In the genomic region with DNA sequence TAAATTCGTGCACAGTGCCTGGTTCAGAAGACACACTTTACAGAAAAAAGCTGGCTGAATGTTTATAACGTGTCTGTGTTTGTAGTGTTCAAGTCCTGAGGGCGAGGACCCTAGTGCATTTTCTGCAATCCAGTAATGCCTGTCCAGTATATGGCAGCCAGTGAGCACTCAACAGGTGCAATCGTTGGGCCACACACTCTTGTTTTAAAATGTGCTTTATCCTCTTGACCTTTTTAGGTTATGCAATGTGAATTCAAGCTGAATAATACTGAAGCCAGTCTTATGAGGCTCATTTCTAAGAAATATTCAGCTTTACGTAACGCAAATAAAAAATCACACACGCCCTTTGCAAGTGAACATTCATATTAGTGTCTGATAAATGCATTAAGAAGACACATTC, we compare ENCODE assay signal across 8 cellular contexts. TPM values are rescaled to one million over a fixed set of nuclear protein-coding genes. Genes with fewer than 3 reads are reported as not detected.
DNase-seq lines count a peak whose midpoint lies in the region; ATAC-seq and TF ChIP-seq lines count a peak whose summit lies in the region.

No MANE protein-coding gene starts in this region.

- H3K79me2 ChIP-seq in MM.1S (ENCODE audit: low read length): peaks cover 4% of the 10 kb centered on the region; the same call in 1 of the 2 replicates

- H3K27ac ChIP-seq in MM.1S (ENCODE audit: low read length) (no peak overlapping the region), coronary artery (peak overlapping the region; percentile 95 to 98)

- no peaks in the 10 kb centered on the region for H3K9me3 ChIP-seq in MM.1S (replicated peaks; ENCODE audit: insufficient read depth, low read length)

- H3K27me3 ChIP-seq in MM.1S (replicated peaks; ENCODE audit: insufficient read depth, low read length): no peaks in the 10 kb centered on the region

- peak overlapping the region; percentile 62 for H3K4me2 ChIP-seq in MM.1S (ENCODE audit: low read depth, low read length)

- H2AFZ ChIP-seq in MM.1S (ENCODE audit: low read length): peak overlapping the region; percentile 80

- peaks cover 0 to 8% of the 10 kb centered on the region in 2 donors for H3K36me3 Mint-ChIP-seq in CD14-positive monocyte
- peaks cover 5% of the 10 kb centered on the region for H3K36me3 Mint-ChIP-seq in neural crest cell (ENCODE audit: low read depth)

- H3K4me3 ChIP-seq in MM.1S (ENCODE audit: low read length) (peak overlapping the region; percentile 80), coronary artery (peak overlapping the region; percentile 97)

- peak overlapping the region in 5 of 7 donors; percentile 65 to 87 (median 78) for H3K27ac Mint-ChIP-seq in CD14-positive monocyte
- H3K27ac Mint-ChIP-seq in neural crest cell (ENCODE audit: unreplicated experiment): no peak overlapping the region

- H4K20me1 ChIP-seq in MM.1S (ENCODE audit: insufficient read depth, low read length): no peaks in the 10 kb centered on the region

- H3K9me3 Mint-ChIP-seq in CD14-positive monocyte: peaks cover 0 to 4% (median 0%) of the 10 kb centered on the region in 7 donors
- no peaks in the 10 kb centered on the region for H3K9me3 Mint-ChIP-seq in neural crest cell

- 0 out of 2 replicates have a peak, but pooled peaks cover 5% of the 10 kb centered on the region for H3K4me1 ChIP-seq in MM.1S (ENCODE audit: low read length)

- TF ChIP-seq CTCF in CD14-positive monocyte (IDR thresholded peaks at IDR 0.05): no peak
- no peak for TF ChIP-seq CTCF in MM.1S (IDR thresholded peaks at IDR 0.05; ENCODE audit: low read length)
- no peak for TF ChIP-seq CTCF in coronary artery (IDR thresholded peaks at IDR 0.05)
- no peak for TF ChIP-seq CTCF in neural crest cell (conservative IDR thresholded peaks at IDR 0.05)

- ATAC-seq in HG02763 (IDR thresholded peaks at IDR 0.05; ENCODE audit: unreplicated experiment): no peak
- no peak for ATAC-seq in HG03280 (IDR thresholded peaks at IDR 0.05; ENCODE audit: unreplicated experiment)
- no peak for ATAC-seq in HG02852 (IDR thresholded peaks at IDR 0.05; ENCODE audit: unreplicated experiment)

- H3F3A ChIP-seq in MM.1S (ENCODE audit: insufficient read depth, low read length): peaks cover 4% of the 10 kb centered on the region; the same call in 1 of the 2 replicates

- no peak for DNase-seq in CD14-positive monocyte (ENCODE audit: low spot score)
- no peak for DNase-seq in MM.1S
- no peak for DNase-seq in coronary artery (ENCODE audit: low spot score)
- no peak for DNase-seq in neural crest cell (ENCODE audit: low read depth, low spot score)
- no peak for DNase-seq in UCSD-AML1 (lab: John Stamatoyannopoulos, UW; ENCODE audit: unreplicated experiment)

- peak overlapping the region; percentile 30; the same call in 1 of the 2 replicates for H3K9ac ChIP-seq in MM.1S (ENCODE audit: low read length)

- peak overlapping the region; percentile 78 to 93 for H3K4me3 Mint-ChIP-seq in CD14-positive monocyte
- peak overlapping the region; percentile 88 for H3K4me3 Mint-ChIP-seq in neural crest cell

- H3K36me3 ChIP-seq in MM.1S (replicated peaks; ENCODE audit: insufficient read depth, low read length): no peaks in the 10 kb centered on the region

- H3K9me2 ChIP-seq in MM.1S (replicated peaks; ENCODE audit: insufficient read depth, low read length): no peaks in the 10 kb centered on the region

- H3K27me3 Mint-ChIP-seq in CD14-positive monocyte (ENCODE audit: low read depth in 3 of 3) (peaks cover 15 to 27% (median 25%) of the 10 kb centered on the region in 3 donors), neural crest cell (ENCODE audit: low read depth) (peaks cover 40% of the 10 kb centered on the region)

- H3K4me1 Mint-ChIP-seq in CD14-positive monocyte: peaks cover 12% of the 10 kb centered on the region
- peaks cover 6% of the 10 kb centered on the region for H3K4me1 Mint-ChIP-seq in neural crest cell

- intact Hi-C loops in CD14-positive monocyte (cut with micrococcal nuclease): no loop called here

RNA-seq across cellular contexts. Expression of gene MTURN, which starts 0.8 kb away (rescaled TPM):
- 1 to 10 TPM; 5.9 to 7.5 TPM for polyA plus RNA-seq in CD14-positive monocyte
- total RNA-seq in neural crest cell: 6.6 and 6.8 TPM in 2 replicates
